13 cellular contexts compared by ENCODE assay signal in the genomic region with DNA sequence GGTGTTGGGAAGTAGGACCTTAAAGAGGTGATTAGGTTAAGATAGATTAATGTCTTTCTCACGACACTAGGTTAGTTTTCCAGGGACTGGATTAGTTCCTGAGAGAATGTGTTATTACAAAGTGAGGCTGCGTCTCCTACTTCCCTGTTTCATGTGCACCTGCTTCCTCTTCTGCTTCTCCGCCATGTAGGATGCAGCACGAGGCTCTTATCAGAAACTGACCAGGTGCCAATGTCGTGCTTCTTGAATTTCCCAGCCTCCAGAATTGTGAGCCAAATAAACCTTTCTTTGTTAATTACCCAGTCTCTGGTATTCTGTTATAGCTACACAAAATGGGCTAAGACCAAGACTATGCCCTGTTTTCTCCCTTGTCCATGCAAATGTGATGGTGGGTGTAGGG.
"Had no signal": no experiment of that assay in that cellular context is flagged by ENCODE, and none has a peak within 500 bp of the region (broad histone marks: within the 10 kb centered on the region; RNA-seq: fewer than 3 reads in every experiment).

No MANE protein-coding gene starts in this region.

- H3K4me1 ChIP-seq: thyroid gland had no signal

- DNase-seq: activated CD4-positive, alpha-beta memory T cell treated with anti-CD3 and anti-CD28 coated beads for 36 hours; activated CD8-positive, alpha-beta memory T cell treated with anti-CD3 and anti-CD28 coated beads, Interleukin-2, amount 50 U/mL, for 48 hours; aorta; foreskin fibroblast; glutamatergic neuron; immature natural killer cell; lower lobe of right lung; naive thymus-derived CD8-positive, alpha-beta T cell; nucleus accumbens; right cardiac atrium; small intestine; thyroid gland had no signal

- H3K36me3 ChIP-seq: lower lobe of right lung, thyroid gland had no signal

- H3K4me3 ChIP-seq: lower lobe of right lung, thyroid gland had no signal

- H3K9me3 ChIP-seq: lower lobe of right lung, thyroid gland had no signal

- H3K27ac ChIP-seq: lower lobe of right lung, thyroid gland, VCaP had no signal

- H3K27me3 ChIP-seq: thyroid gland had no signal
